In genomic region chr3:52314495-52314894, GRCh38 we compare ENCODE assay signal across 2 cellular contexts.
A peak's percentile ranks its signal among the peaks of the same experiment; 100 is the strongest.
TF ChIP-seq lines count a peak whose summit lies in the region.

No MANE protein-coding gene starts in this region.

TF ChIP-seq in HCT116, 20 proteins besides CTCF, POLR2A, EP300 and RAD21:
- no peak for TF ChIP-seq EGR1 (IDR thresholded peaks at IDR 0.05; ENCODE audit: low read depth)
- TF ChIP-seq SRF (IDR thresholded peaks at IDR 0.05; ENCODE audit: low read depth), result no peak
- no peak for TF ChIP-seq JUND (IDR thresholded peaks at IDR 0.05)
- TF ChIP-seq ZFX (IDR thresholded peaks at IDR 0.05), result no peak
- TF ChIP-seq, protein P1, sequence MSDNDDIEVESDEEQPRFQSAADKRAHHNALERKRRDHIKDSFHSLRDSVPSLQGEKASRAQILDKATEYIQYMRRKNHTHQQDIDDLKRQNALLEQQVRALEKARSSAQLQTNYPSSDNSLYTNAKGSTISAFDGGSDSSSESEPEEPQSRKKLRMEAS (IDR thresholded peaks at IDR 0.05), result no peak
- TF ChIP-seq CEBPB (IDR thresholded peaks at IDR 0.05; ENCODE audit: low read depth), result no peak
TF ChIP-seq in HCT116: peak in this region for 0.

TF ChIP-seq in K562, 482 proteins besides CTCF, POLR2A, EP300 and RAD21:
- TF ChIP-seq HDAC1 (IDR thresholded peaks at IDR 0.05) (no peak), SNAPC5 (CRISPR knock-in tag; IDR thresholded peaks at IDR 0.05) (no peak), HOXB6 (CRISPR knock-in tag; IDR thresholded peaks at IDR 0.05; ENCODE audit: borderline replicate concordance) (no peak), ZNF124 (CRISPR knock-in tag; IDR thresholded peaks at IDR 0.05) (no peak), NFE2 (IDR thresholded peaks at IDR 0.05; ENCODE audit: low read depth) (no peak), ZFP1 (CRISPR knock-in tag; IDR thresholded peaks at IDR 0.05) (no peak), JUND (IDR thresholded peaks at IDR 0.05; ENCODE audit: borderline replicate concordance, low read depth, low read length) (peak; percentile 48; the same call in 1 of the 2 replicates), JUND (tag; IDR thresholded peaks at IDR 0.05; ENCODE audit: borderline replicate concordance, low read depth, low read length) (no peak; the same call in 2 of the 3 replicates), ATF3 (IDR thresholded peaks at IDR 0.05) (peak; percentile 29; the same call in 1 of the 2 replicates), ATF3 (CRISPR knock-in tag; conservative IDR thresholded peaks at IDR 0.05) (no peak), NR4A1 (CRISPR knock-in tag; IDR thresholded peaks at IDR 0.05) (no peak), NR4A1 (tag; IDR thresholded peaks at IDR 0.05) (no peak)
- TF ChIP-seq, protein P2, sequence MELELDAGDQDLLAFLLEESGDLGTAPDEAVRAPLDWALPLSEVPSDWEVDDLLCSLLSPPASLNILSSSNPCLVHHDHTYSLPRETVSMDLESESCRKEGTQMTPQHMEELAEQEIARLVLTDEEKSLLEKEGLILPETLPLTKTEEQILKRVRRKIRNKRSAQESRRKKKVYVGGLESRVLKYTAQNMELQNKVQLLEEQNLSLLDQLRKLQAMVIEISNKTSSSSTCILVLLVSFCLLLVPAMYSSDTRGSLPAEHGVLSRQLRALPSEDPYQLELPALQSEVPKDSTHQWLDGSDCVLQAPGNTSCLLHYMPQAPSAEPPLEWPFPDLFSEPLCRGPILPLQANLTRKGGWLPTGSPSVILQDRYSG (tag; conservative IDR thresholded peaks at IDR 0.05; ENCODE audit: low read depth), result no peak
